Comparison of ENCODE assay signal across 8 cellular contexts in genomic region chr12:3491938-3492867, GRCh38. TPM values are rescaled to one million over a fixed set of nuclear protein-coding genes. Genes with fewer than 3 reads are reported as not detected.
DNase-seq lines count a peak whose midpoint lies in the region; ATAC-seq and TF ChIP-seq lines count a peak whose summit lies in the region.

No MANE protein-coding gene starts in this region.

- no peaks in the 10 kb centered on the region for H3K36me3 Mint-ChIP-seq in CD8-positive, alpha-beta T cell

- no peak overlapping the region for H3K27ac ChIP-seq in CD8-positive, alpha-beta T cell (ENCODE audit: low read depth, low read length)
- H3K27ac ChIP-seq in lung (ENCODE audit: low read depth in 1 of 2, low read length in 1 of 2) = no peak overlapping the region

- POLR2A ChIA-PET in CD8-positive, alpha-beta T cell (lab: Charles Lee) = no interaction called here

- no peaks in the 10 kb centered on the region for H3K36me3 ChIP-seq in CD8-positive, alpha-beta T cell (ENCODE audit: insufficient read depth, low read length)
- H3K36me3 ChIP-seq in lung (ENCODE audit: control insufficient read depth in 2 of 2, insufficient read depth in 2 of 2, low read length in 2 of 2) = no peaks in the 10 kb centered on the region

- H3K4me1 Mint-ChIP-seq in CD8-positive, alpha-beta T cell (ENCODE audit: low read depth) = peaks cover 4% of the 10 kb centered on the region

- TF ChIP-seq CTCF in CD8-positive, alpha-beta T cell (IDR thresholded peaks at IDR 0.05) = no peak
- no peak for TF ChIP-seq CTCF in lung (IDR thresholded peaks at IDR 0.05; ENCODE audit: control extremely low read depth, extremely low read depth)

- intact Hi-C loops in CD8-positive, alpha-beta T cell (cut with DNase I, micrococcal nuclease) = no loop called here

- H3K4me1 ChIP-seq in CD8-positive, alpha-beta T cell (ENCODE audit: insufficient read depth, low read length) = no peaks in the 10 kb centered on the region
- peaks cover 0 to 2% of the 10 kb centered on the region in 2 donors for H3K4me1 ChIP-seq in lung (ENCODE audit: control insufficient read depth in 2 of 2, insufficient read depth in 2 of 2, low read length in 2 of 2)

- DNase-seq in CD8-positive, alpha-beta T cell = peak; percentile 4 to 54 (median 20)
- DNase-seq in HuH-7.5 (ENCODE audit: low spot score) (peak; percentile 83), dermis microvascular lymphatic vessel endothelial cell (ENCODE audit: low read depth in 2 of 2) (peak; percentile 24 to 69), lung (ENCODE audit: low spot score) (peak; percentile 33)
- peak; percentile 23 to 31 for DNase-seq in activated CD4-positive, alpha-beta T cell treated with anti-CD3 and anti-CD28 coated beads for 24 hours (ENCODE audit: low read depth in 2 of 2)
- DNase-seq in stimulated activated CD8-positive, alpha-beta memory T cell treated with anti-CD3 and anti-CD28 coated beads, Interleukin-4, amount 100 ng/mL, for 24 hours (ENCODE audit: low read depth) = peak; percentile 37

- WGBS in lung, 2 donors = 3 to 4% methylated on average over 56 to 60 of the region's 60 CpGs

- H3K27ac Mint-ChIP-seq in CD8-positive, alpha-beta T cell = no peak overlapping the region

- no peaks in the 10 kb centered on the region for H3K9me3 Mint-ChIP-seq in CD8-positive, alpha-beta T cell

- CTCF ChIA-PET in CD8-positive, alpha-beta T cell (lab: Charles Lee) = interaction anchor here (0.6 kb wide), 1 partner anchor 311 kb away, joined by 3 read pairs; no protein-coding TSS in a partner anchor

- no peaks in the 10 kb centered on the region for H3K9me3 ChIP-seq in CD8-positive, alpha-beta T cell (ENCODE audit: low read length)
- peaks cover 0 to 16% of the 10 kb centered on the region in 2 donors for H3K9me3 ChIP-seq in lung (ENCODE audit: control insufficient read depth in 2 of 2, insufficient read depth in 1 of 2, low read length in 1 of 2)

- H3K27me3 Mint-ChIP-seq in CD8-positive, alpha-beta T cell (ENCODE audit: low read depth) = peaks cover 66% of the 10 kb centered on the region

- H3K4me3 Mint-ChIP-seq in CD8-positive, alpha-beta T cell = no peak overlapping the region

- no peak overlapping the region for H3K4me3 ChIP-seq in CD8-positive, alpha-beta T cell (ENCODE audit: low read depth, low read length)
- H3K4me3 ChIP-seq in lung = no peak overlapping the region

- peaks cover 10% of the 10 kb centered on the region for H3K27me3 ChIP-seq in CD8-positive, alpha-beta T cell (ENCODE audit: insufficient read depth, low read length)
- H3K27me3 ChIP-seq in lung (ENCODE audit: control insufficient read depth, insufficient read depth) = peaks cover 45% of the 10 kb centered on the region

- ATAC-seq in CD8-positive, alpha-beta T cell = peak; percentile 54
- ATAC-seq in lung (ENCODE audit: insufficient read depth, low FRiP score) (peak; percentile 66), HG02852 (IDR thresholded peaks at IDR 0.05; ENCODE audit: unreplicated experiment) (no peak), GM19351 (IDR thresholded peaks at IDR 0.05; ENCODE audit: unreplicated experiment) (no peak)

RNA-seq across cellular contexts. Expression of gene PRMT8, which starts 1.2 kb away (rescaled TPM):
- total RNA-seq in CD8-positive, alpha-beta T cell = not detected
- total RNA-seq in dermis microvascular lymphatic vessel endothelial cell (not detected in 2 replicates), lung (1 to 10 TPM in 1 of 2 donors, under 1 TPM in 1; 0.57 to 1.6 TPM)
- polyA plus RNA-seq in lung = under 1 TPM; 0.15 to 0.37 TPM

Comparison
In these comparisons a context has a peak if more than half of its experiments do, and no peak if none do; other contexts are left out.
1. ATAC-seq: peak in CD8-positive, alpha-beta T cell (single experiment) and lung (single experiment); none in HG02852 (single experiment) and GM19351 (single experiment).
2. DNase-seq: peak in every context shown above with its lines; median percentile 83 in HuH-7.5; 46 in dermis microvascular lymphatic vessel endothelial cell; 37 in stimulated activated CD8-positive, alpha-beta memory T cell treated with anti-CD3 and anti-CD28 coated beads, Interleukin-4, amount 100 ng/mL, for 24 hours; 33 in lung; 27 in activated CD4-positive, alpha-beta T cell treated with anti-CD3 and anti-CD28 coated beads for 24 hours; 20 in CD8-positive, alpha-beta T cell.